In the genomic region with DNA sequence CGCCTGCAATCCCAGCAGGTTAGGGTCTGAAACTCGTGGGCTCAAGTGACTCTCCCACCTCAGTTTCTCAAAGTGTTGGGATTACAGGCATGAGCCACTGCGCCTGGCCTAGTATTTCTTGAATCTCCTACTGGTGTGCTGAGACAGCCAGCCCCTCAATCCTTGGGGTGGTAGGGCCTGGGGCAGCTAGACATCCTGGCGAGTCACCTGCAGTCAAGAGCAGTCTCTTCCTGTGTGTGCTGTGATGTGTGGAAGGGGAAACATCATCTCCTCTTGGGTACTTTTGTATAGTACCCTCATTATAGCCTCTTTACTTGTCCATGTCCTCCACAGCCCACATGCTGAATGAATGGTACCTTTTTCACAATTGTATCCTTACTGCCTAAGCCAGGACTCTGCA, we compare ENCODE assay signal across 2 cellular contexts.
TF ChIP-seq lines count a peak whose summit lies in the region.

No MANE protein-coding gene starts in this region.

TF ChIP-seq in GM23338, 12 proteins besides CTCF, POLR2A, EP300 and RAD21:
- no peak for TF ChIP-seq ETS1 (IDR thresholded peaks at IDR 0.05)
- TF ChIP-seq ZNF114 (CRISPR knock-in tag; IDR thresholded peaks at IDR 0.05): no peak
- no peak for TF ChIP-seq REST (IDR thresholded peaks at IDR 0.05; ENCODE audit: unreplicated experiment)

TF ChIP-seq in H1, 55 proteins besides CTCF, POLR2A, EP300 and RAD21:
- TF ChIP-seq RNF2 (IDR thresholded peaks at IDR 0.05; ENCODE audit: borderline replicate concordance, low read depth, low read length, missing control alignments, poor library complexity, severe bottlenecking) (no peak), CHD2 (IDR thresholded peaks at IDR 0.05; ENCODE audit: low read length) (no peak), TAF7 (optimal IDR thresholded peaks at IDR 0.05; ENCODE audit: borderline replicate concordance, low read depth, low read length) (no peak), NANOG (IDR thresholded peaks at IDR 0.05; ENCODE audit: insufficient read depth, low read depth, low read length, poor library complexity, severe bottlenecking) (no peak), BACH1 (IDR thresholded peaks at IDR 0.05; ENCODE audit: low read length) (no peak), SUZ12 (IDR thresholded peaks at IDR 0.05; ENCODE audit: low read length) (no peak), SP2 (IDR thresholded peaks at IDR 0.05; ENCODE audit: low read length) (no peak), JUN (IDR thresholded peaks at IDR 0.05; ENCODE audit: low read depth, low read length) (no peak)
- TF ChIP-seq, protein P1, sequence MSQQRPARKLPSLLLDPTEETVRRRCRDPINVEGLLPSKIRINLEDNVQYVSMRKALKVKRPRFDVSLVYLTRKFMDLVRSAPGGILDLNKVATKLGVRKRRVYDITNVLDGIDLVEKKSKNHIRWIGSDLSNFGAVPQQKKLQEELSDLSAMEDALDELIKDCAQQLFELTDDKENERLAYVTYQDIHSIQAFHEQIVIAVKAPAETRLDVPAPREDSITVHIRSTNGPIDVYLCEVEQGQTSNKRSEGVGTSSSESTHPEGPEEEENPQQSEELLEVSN (IDR thresholded peaks at IDR 0.05): no peak
